21 cellular contexts compared by ENCODE assay signal in genomic region chr15:40286061-40286532, GRCh38. TPM values are rescaled to one million over a fixed set of nuclear protein-coding genes. Genes with fewer than 3 reads are reported as not detected.
DNase-seq lines count a peak whose midpoint lies in the region; ATAC-seq and TF ChIP-seq lines count a peak whose summit lies in the region.
"Had no signal": no experiment of that assay in that cellular context is flagged by ENCODE, and none has a peak within 500 bp of the region (broad histone marks: within the 10 kb centered on the region; RNA-seq: fewer than 3 reads in every experiment).

No MANE protein-coding gene starts in this region.

- 52% methylated on average over 7 of the region's 7 CpGs for WGBS in mesenchymal stem cell

- H3K9me3 Mint-ChIP-seq in brain = peaks cover 0 to 6% (median 0%) of the 10 kb centered on the region in 5 experiments
- H3K9me3 Mint-ChIP-seq in stimulated activated naive B cell treated with anti-CD40 and anti-IgM and Interleukin-4, amounts not matched to agents 10 μg/mL and 1 μg/mL and 100 μg/mL, for 72 hours = no peaks in the 10 kb centered on the region
- no peaks in the 10 kb centered on the region for H3K9me3 Mint-ChIP-seq in T-cell
- H3K9me3 Mint-ChIP-seq: activated naive CD4-positive, alpha-beta T cell treated with anti-CD3 and anti-CD28 coated beads, Interleukin-2, amount 10 ng/mL, durations not matched to agents 7 days and 5 days had no signal

- CTCF ChIA-PET in T-cell (lab: Charles Lee) = interaction anchor here (1.0 to 2.1 kb wide), 2 partner anchors 37 to 52 kb away, joined by 3 to 6 read pairs; no protein-coding TSS in a partner anchor

- H3K27ac Mint-ChIP-seq in brain = peak overlapping the region; percentile 81 to 94 (median 93)
- peak overlapping the region; percentile 28 for H3K27ac Mint-ChIP-seq in stimulated activated naive B cell treated with anti-CD40 and anti-IgM and Interleukin-4, amounts not matched to agents 10 μg/mL and 1 μg/mL and 100 μg/mL, for 72 hours
- peak overlapping the region in 1 of 2 donors; percentile 57 for H3K27ac Mint-ChIP-seq in T-cell
- H3K27ac Mint-ChIP-seq: activated naive CD4-positive, alpha-beta T cell treated with anti-CD3 and anti-CD28 coated beads, Interleukin-2, amount 10 ng/mL, durations not matched to agents 7 days and 5 days had no signal

- H3K79me1 ChIP-seq in mesenchymal stem cell (replicated peaks; ENCODE audit: low read length, poor library complexity, severe bottlenecking) = no peaks in the 10 kb centered on the region

- H3K23ac ChIP-seq in mesenchymal stem cell (ENCODE audit: low read length in 2 of 2) = peak overlapping the region in 1 of 2 experiments; percentile 66

- H3K4me1 ChIP-seq in mesenchymal stem cell (ENCODE audit: control insufficient read depth, insufficient read depth, low read depth, low read length) = peaks cover 47% of the 10 kb centered on the region

- DNase-seq in DMS 273 (lab: John Stamatoyannopoulos, UW; ENCODE audit: unreplicated experiment) = peak; percentile 29
- no peak for DNase-seq in DMS 273 treated with DMSO at 0.1 percent for 48 hours (lab: John Stamatoyannopoulos, UW)
- DNase-seq in mesenchymal stem cell = no peak
- DNase-seq in stimulated activated naive B cell treated with anti-CD40 and anti-IgM and Interleukin-4, amounts not matched to agents 10 μg/mL and 1 μg/mL and 100 μg/mL, for 72 hours = no peak
- no peak for DNase-seq in DMS79 treated with DMSO at 0.1 percent for 48 hours (lab: John Stamatoyannopoulos, UW)
- DNase-seq in T-cell = no peak
- DNase-seq: activated CD4-positive, alpha-beta T cell treated with anti-CD3 and anti-CD28 coated beads, Interleukin-2, amount 50 U/mL, for 4 hours; activated naive CD4-positive, alpha-beta T cell treated with anti-CD3 and anti-CD28 coated beads, Interleukin-2, amount 10 ng/mL, durations not matched to agents 7 days and 5 days; activated T-cell treated with anti-CD3 and anti-CD28 coated beads for 4 hours; aorta; NCI-H1436; Peyer's patch; stimulated activated CD4-positive, alpha-beta T cell treated with anti-CD3 and anti-CD28 coated beads, Interleukin-4, amount 100 ng/mL, for 24 hours had no signal

- H2BK5ac ChIP-seq in mesenchymal stem cell (ENCODE audit: low read depth, low read length, poor library complexity, severe bottlenecking) = no peak overlapping the region

- H3K27me3 Mint-ChIP-seq in brain (peaks cover 52% of the 10 kb centered on the region), T-cell (peaks cover 2% of the 10 kb centered on the region in 2 donors)
- peaks cover 2 to 4% of the 10 kb centered on the region in 2 donors for H3K27me3 Mint-ChIP-seq in stimulated activated naive B cell treated with anti-CD40 and anti-IgM and Interleukin-4, amounts not matched to agents 10 μg/mL and 1 μg/mL and 100 μg/mL, for 72 hours

- peak overlapping the region in 3 of 5 experiments; percentile 33 to 58 (median 58) for H3K4me3 Mint-ChIP-seq in brain
- no peak overlapping the region for H3K4me3 Mint-ChIP-seq in stimulated activated naive B cell treated with anti-CD40 and anti-IgM and Interleukin-4, amounts not matched to agents 10 μg/mL and 1 μg/mL and 100 μg/mL, for 72 hours
- no peak overlapping the region for H3K4me3 Mint-ChIP-seq in T-cell
- H3K4me3 Mint-ChIP-seq: activated naive CD4-positive, alpha-beta T cell treated with anti-CD3 and anti-CD28 coated beads, Interleukin-2, amount 10 ng/mL, durations not matched to agents 7 days and 5 days had no signal

- peak overlapping the region; percentile 17 to 29 for H3K18ac ChIP-seq in mesenchymal stem cell (ENCODE audit: low read depth in 1 of 2, low read length in 2 of 2)

- no peak for ATAC-seq in stimulated activated naive B cell treated with anti-CD40 and anti-IgM and Interleukin-4, amounts not matched to agents 10 μg/mL and 1 μg/mL and 100 μg/mL, for 72 hours (replicated peaks)
- ATAC-seq in T-cell (replicated peaks in 1 of 4) (no peak), GM21367 (IDR thresholded peaks at IDR 0.05; ENCODE audit: unreplicated experiment) (no peak)

- peak overlapping the region; percentile 58 for H4K91ac ChIP-seq in mesenchymal stem cell (ENCODE audit: low read length)

- H3K36me3 ChIP-seq in mesenchymal stem cell (ENCODE audit: control insufficient read depth in 1 of 2, insufficient read depth in 2 of 2, low read depth in 1 of 2, low read length in 2 of 2) = no peaks in the 10 kb centered on the region
- H3K36me3 ChIP-seq: Peyer's patch, suprapubic skin had no signal

- no peak overlapping the region for H3K9ac ChIP-seq in mesenchymal stem cell (ENCODE audit: low read length)
- H3K9ac ChIP-seq: parathyroid adenoma had no signal

- H2AFZ ChIP-seq in mesenchymal stem cell (ENCODE audit: low read depth, low read length) = no peak overlapping the region
- H2AFZ ChIP-seq: parathyroid adenoma had no signal

- peaks cover 65% of the 10 kb centered on the region for H3K4me1 Mint-ChIP-seq in brain
- peaks cover 11 to 28% of the 10 kb centered on the region in 2 donors for H3K4me1 Mint-ChIP-seq in stimulated activated naive B cell treated with anti-CD40 and anti-IgM and Interleukin-4, amounts not matched to agents 10 μg/mL and 1 μg/mL and 100 μg/mL, for 72 hours
- peaks cover 0 to 3% (median 0%) of the 10 kb centered on the region in 3 donors for H3K4me1 Mint-ChIP-seq in T-cell

- H3K27me3 ChIP-seq in mesenchymal stem cell (ENCODE audit: control insufficient read depth in 1 of 2, insufficient read depth in 1 of 2, low read length in 2 of 2) = peaks cover 40 to 50% of the 10 kb centered on the region in 2 experiments

- POLR2A ChIA-PET in T-cell (lab: Charles Lee) = no interaction called here

- H3K4me2 ChIP-seq in mesenchymal stem cell (ENCODE audit: low read length, poor library complexity, severe bottlenecking) = no peak overlapping the region

- H2BK15ac ChIP-seq in mesenchymal stem cell (ENCODE audit: low read depth, poor library complexity, severe bottlenecking) = no peak overlapping the region

- H3K27ac ChIP-seq in mesenchymal stem cell (ENCODE audit: low read length, poor library complexity, severe bottlenecking) = no peak overlapping the region
- H3K27ac ChIP-seq: 22Rv1, parathyroid adenoma, Peyer's patch, suprapubic skin had no signal

- no peak overlapping the region for H4K8ac ChIP-seq in mesenchymal stem cell (ENCODE audit: low read length)

- no peak for TF ChIP-seq CTCF in brain (conservative IDR thresholded peaks at IDR 0.05)

- H2BK12ac ChIP-seq in mesenchymal stem cell (ENCODE audit: low read length in 2 of 2) = no peak overlapping the region

- peak overlapping the region in 1 of 2 experiments; percentile 81 for H3K14ac ChIP-seq in mesenchymal stem cell (ENCODE audit: low read length in 2 of 2)

- H3K4me3 ChIP-seq in mesenchymal stem cell (ENCODE audit: insufficient read depth in 1 of 2, low read depth in 1 of 2, low read length in 2 of 2) = no peak overlapping the region
- H3K4me3 ChIP-seq: Peyer's patch, skin epidermis, suprapubic skin had no signal

- H3K4ac ChIP-seq in mesenchymal stem cell (ENCODE audit: low read depth in 1 of 2, low read length in 2 of 2) = no peak overlapping the region

- no peaks in the 10 kb centered on the region for H3K36me3 Mint-ChIP-seq in brain
- peaks cover 8 to 26% of the 10 kb centered on the region in 2 donors for H3K36me3 Mint-ChIP-seq in stimulated activated naive B cell treated with anti-CD40 and anti-IgM and Interleukin-4, amounts not matched to agents 10 μg/mL and 1 μg/mL and 100 μg/mL, for 72 hours
- H3K36me3 Mint-ChIP-seq in T-cell = peaks cover 9% of the 10 kb centered on the region

- no peak overlapping the region for H2AK5ac ChIP-seq in mesenchymal stem cell (ENCODE audit: low read length, severe bottlenecking)

- no peak overlapping the region for H2BK120ac ChIP-seq in mesenchymal stem cell (ENCODE audit: low read depth, low read length)

- H3K9me3 ChIP-seq in mesenchymal stem cell (ENCODE audit: control insufficient read depth, low read length) = no peaks in the 10 kb centered on the region
- H3K9me3 ChIP-seq: Peyer's patch, suprapubic skin had no signal

RNA-seq across cellular contexts. Expression of gene ANKRD63, which starts 3.2 kb away (rescaled TPM):
- not detected for polyA plus RNA-seq in brain (ENCODE audit: insufficient read depth, low read depth, low replicate concordance)
- polyA plus RNA-seq in mesenchymal stem cell (2013, experiment 1 of 2) = not detected
- not detected for polyA plus RNA-seq in mesenchymal stem cell (2013, experiment 2 of 2)
- total RNA-seq in T-cell = under 1 TPM in 2 of 5 donors, not detected in 3; 0.23 to 0.38 TPM
- total RNA-seq: aorta, fibroblast of villous mesenchyme, Peyer's patch, suprapubic skin had no signal
- polyA plus RNA-seq: aorta, BJ had no signal

RNA-seq across cellular contexts. Expression of gene PLCB2, which starts 21.6 kb away (rescaled TPM):
- polyA plus RNA-seq in brain (ENCODE audit: insufficient read depth, low read depth, low replicate concordance) = 3.9 TPM
- 14.0 TPM for polyA plus RNA-seq in mesenchymal stem cell (2013, experiment 1 of 2)
- polyA plus RNA-seq in mesenchymal stem cell (2013, experiment 2 of 2) = 13.9 TPM
- total RNA-seq in T-cell = 100 to 1,000 TPM; 242 to 293 (median 245) TPM

RNA-seq across cellular contexts. Expression of gene INAFM2, which starts 37.4 kb away (rescaled TPM):
- polyA plus RNA-seq in brain (ENCODE audit: insufficient read depth, low read depth, low replicate concordance) = 9.5 TPM
- polyA plus RNA-seq in mesenchymal stem cell (2013, experiment 1 of 2) = 75.5 TPM
- 80.9 TPM for polyA plus RNA-seq in mesenchymal stem cell (2013, experiment 2 of 2)
- 10 to 100 TPM in 1 of 5 donors, 1 to 10 TPM in 4; 5.5 to 10.9 (median 6.4) TPM for total RNA-seq in T-cell

RNA-seq across cellular contexts. Expression of gene PAK6, which starts 47.2 kb away (rescaled TPM):
- polyA plus RNA-seq in brain (ENCODE audit: insufficient read depth, low read depth, low replicate concordance) = 8.8 TPM
- 0.18 TPM for polyA plus RNA-seq in mesenchymal stem cell (2013, experiment 1 of 2)
- polyA plus RNA-seq in mesenchymal stem cell (2013, experiment 2 of 2) = 0.10 TPM
- 1 to 10 TPM in 2 of 5 donors, under 1 TPM in 1, not detected in 2; 0.28 to 2.1 (median 1.4) TPM for total RNA-seq in T-cell
- polyA plus RNA-seq: aorta, BJ had no signal

RNA-seq across cellular contexts. Expression of gene CCDC9B, which starts 54.6 kb away (rescaled TPM):
- 1.2 TPM for polyA plus RNA-seq in brain (ENCODE audit: insufficient read depth, low read depth, low replicate concordance)
- polyA plus RNA-seq in mesenchymal stem cell (2013, experiment 1 of 2) = 34.5 TPM
- polyA plus RNA-seq in mesenchymal stem cell (2013, experiment 2 of 2) = 31.6 TPM
- total RNA-seq in T-cell = 1 to 10 TPM in 4 of 5 donors, under 1 TPM in 1; 0.80 to 2.2 (median 1.7) TPM

Comparison
In these comparisons a context has a peak if more than half of its experiments do, and no peak if none do; other contexts are left out.
1. H3K4me3 Mint-ChIP-seq: peak in brain (3 of 5); none in stimulated activated naive B cell treated with anti-CD40 and anti-IgM and Interleukin-4, amounts not matched to agents 10 μg/mL and 1 μg/mL and 100 μg/mL, for 72 hours (0 of 2) and T-cell (0 of 3).